In the genomic region with DNA sequence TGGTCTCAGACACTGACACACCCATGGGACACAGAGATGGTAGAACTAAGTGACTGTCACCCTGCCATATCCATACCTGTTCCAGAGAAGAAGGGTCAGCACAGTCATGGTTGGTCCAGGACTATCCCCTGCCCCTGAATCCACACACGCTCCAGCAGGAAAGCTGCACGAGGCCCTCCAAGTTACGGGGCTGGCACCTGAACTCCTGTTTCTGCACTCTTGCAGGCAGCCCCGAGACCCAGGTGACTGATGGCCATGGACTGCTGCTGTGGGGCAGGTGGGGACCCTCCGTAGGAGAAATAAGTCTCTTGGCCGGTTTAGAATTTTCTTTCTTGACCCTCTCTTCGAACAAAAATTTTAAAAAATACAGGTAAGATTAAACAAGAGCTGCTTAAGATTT, we compare ENCODE assay signal across 26 cellular contexts. TPM values are rescaled to one million over a fixed set of nuclear protein-coding genes. Genes with fewer than 3 reads are reported as not detected.
A peak's percentile ranks its signal among the peaks of the same experiment; 100 is the strongest.
DNase-seq lines count a peak whose midpoint lies in the region; ATAC-seq and TF ChIP-seq lines count a peak whose summit lies in the region.
"Had no signal": no experiment of that assay in that cellular context is flagged by ENCODE, and none has a peak within 500 bp of the region (broad histone marks: within the 10 kb centered on the region; RNA-seq: fewer than 3 reads in every experiment).

No MANE protein-coding gene starts in this region.

- BruUV-seq in Panc1 (replicated peaks; lab: Mats Ljungman, UMichigan): TSS peak; percentile 67

- intact Hi-C loops in Panc1 (cut with micrococcal nuclease; ENCODE audit: unreplicated experiment): no loop called here
- intact Hi-C loops in posterior vena cava (cut with DNase I): no loop called here
- intact Hi-C loops in esophagus squamous epithelium (cut with DNase I): no loop called here
- intact Hi-C loops in esophagus muscularis mucosa (cut with DNase I): no loop called here

- peak; percentile 20 for DNase-seq in activated CD8-positive, alpha-beta memory T cell treated with anti-CD3 and anti-CD28 coated beads, Interleukin-2, amount 50 U/mL, for 48 hours
- DNase-seq in activated CD8-positive, alpha-beta memory T cell treated with anti-CD3 and anti-CD28 coated beads, Interleukin-2, amount 50 U/mL, for 4 hours: no peak
- DNase-seq in Panc1 (ENCODE audit: low read depth, low spot score): no peak
- DNase-seq in posterior vena cava (ENCODE audit: low spot score): peak; percentile 55
- no peak for DNase-seq in dedifferentiated amniotic fluid mesenchymal stem cell (ENCODE audit: extremely low spot score)
- no peak for DNase-seq in esophagus squamous epithelium (lab: John Stamatoyannopoulos, UW)
- DNase-seq in esophagus muscularis mucosa (ENCODE audit: extremely low spot score): no peak
- DNase-seq: CD4-positive, CD25-positive, alpha-beta regulatory T cell; HFFc6; KG1; MG63; NCI-H2029 treated with DMSO at 0.1 percent for 48 hours; NCI-H446 treated with DMSO at 0.1 percent for 48 hours; NCI-H526; NCI-H82; NK-92 treated with Interleukin-12 subunit alpha and Interleukin-12 subunit beta, amount 100 ng/mL, for 24 hours; PC-9; RPMI8226; SHP77 had no signal

- POLR2A ChIA-PET in Panc1 (lab: Charles Lee): no interaction called here

- TF ChIP-seq EP300 in esophagus muscularis mucosa (IDR thresholded peaks at IDR 0.05): no peak

- CTCF ChIA-PET in Panc1 (lab: Charles Lee): no interaction called here

- TF ChIP-seq CTCF in Panc1 (IDR thresholded peaks at IDR 0.05): no peak
- no peak for TF ChIP-seq CTCF in esophagus squamous epithelium (IDR thresholded peaks at IDR 0.05)
- TF ChIP-seq CTCF in esophagus muscularis mucosa (IDR thresholded peaks at IDR 0.05): no peak

- H3K27me3 ChIP-seq in Panc1 (ENCODE audit: control insufficient read depth, insufficient read depth, low read length) (no peaks in the 10 kb centered on the region), esophagus squamous epithelium (peaks cover 0 to 15% (median 0%) of the 10 kb centered on the region in 4 donors), esophagus muscularis mucosa (no peaks in the 10 kb centered on the region)
- H3K27me3 ChIP-seq: BLaER1, MG63 had no signal

- H3K36me3 ChIP-seq in Panc1 (ENCODE audit: control insufficient read depth, insufficient read depth, low read length) (peaks cover 2% of the 10 kb centered on the region; the same call in 1 of the 2 replicates), esophagus squamous epithelium (no peaks in the 10 kb centered on the region), esophagus muscularis mucosa (peaks cover 0 to 22% (median 6%) of the 10 kb centered on the region in 4 donors)
- H3K36me3 ChIP-seq: BLaER1, MG63 had no signal

- TF ChIP-seq POLR2A in esophagus squamous epithelium (IDR thresholded peaks at IDR 0.05) (no peak), esophagus muscularis mucosa (IDR thresholded peaks at IDR 0.05; ENCODE audit: low read depth) (no peak)

- H3K27ac ChIP-seq in Panc1 (ENCODE audit: low read length): no peak overlapping the region
- peak overlapping the region; percentile 92 for H3K27ac ChIP-seq in cingulate gyrus (ENCODE audit: low read depth, low read length)
- H3K27ac ChIP-seq in esophagus squamous epithelium: no peak overlapping the region
- no peak overlapping the region for H3K27ac ChIP-seq in esophagus muscularis mucosa (replicated peaks in 1 of 4)
- H3K27ac ChIP-seq: BLaER1, PC-9 had no signal

- ATAC-seq in Panc1: no peak
- ATAC-seq: GM23338 had no signal

- no peaks in the 10 kb centered on the region for H3K4me1 ChIP-seq in Panc1 (ENCODE audit: control insufficient read depth, insufficient read depth, low read length)
- no peaks in the 10 kb centered on the region for H3K4me1 ChIP-seq in esophagus squamous epithelium
- no peaks in the 10 kb centered on the region for H3K4me1 ChIP-seq in esophagus muscularis mucosa
- H3K4me1 ChIP-seq: HAP-1 had no signal

- H3K9me3 ChIP-seq in Panc1 (ENCODE audit: control insufficient read depth, insufficient read depth, low read depth, low read length): no peaks in the 10 kb centered on the region
- H3K9me3 ChIP-seq in esophagus squamous epithelium: no peaks in the 10 kb centered on the region
- no peaks in the 10 kb centered on the region for H3K9me3 ChIP-seq in esophagus muscularis mucosa
- H3K9me3 ChIP-seq: BLaER1, HAP-1, MG63 had no signal

- H3K4me3 ChIP-seq in Panc1 (ENCODE audit: low read depth in 2 of 2, low read length in 2 of 2) (no peak overlapping the region), esophagus squamous epithelium (no peak overlapping the region), esophagus muscularis mucosa (no peak overlapping the region)
- H3K4me3 ChIP-seq: BLaER1, GM23338, HAP-1, MG63, PC-9 had no signal

- in situ Hi-C loops in Panc1 (cut with HindIII; ENCODE audit: low pct_unique_long_range_greater_than_20kb, low sequenced_read_pairs): no loop called here

- 98 to 100% methylated on average over 1 to 6 of the region's 7 CpGs for WGBS in esophagus squamous epithelium, 2 donors
- WGBS in esophagus muscularis mucosa: 89% methylated on average over 5 of the region's 7 CpGs

RNA-seq across cellular contexts. Expression of gene CHDH, which starts 30.6 kb away (rescaled TPM):
- 24.1 TPM for total RNA-seq in Panc1 (2021; ENCODE audit: unreplicated experiment)
- 21.0 TPM for polyA plus RNA-seq in Panc1 (2012; ENCODE audit: insufficient read length)
- total RNA-seq in posterior vena cava: 1 to 10 TPM; 2.0 to 3.7 TPM
- 1 to 10 TPM in 2 of 4 donors, under 1 TPM in 2; 0.92 to 2.1 (median 1.2) TPM for total RNA-seq in esophagus squamous epithelium
- 1 to 10 TPM in 2 of 4 donors, under 1 TPM in 2; 0.42 to 3.2 (median 1.7) TPM for total RNA-seq in esophagus muscularis mucosa
- total RNA-seq: HFFc6, HT1080, PC-9 had no signal

RNA-seq across cellular contexts. Expression of gene IL17RB, which starts 30.7 kb away (rescaled TPM):
- total RNA-seq in Panc1 (2021; ENCODE audit: unreplicated experiment) (15.9 TPM), posterior vena cava (under 1 TPM; 0.33 to 0.46 TPM), esophagus squamous epithelium (under 1 TPM; 0.23 to 0.66 (median 0.52) TPM), esophagus muscularis mucosa (under 1 TPM in 3 of 4 donors, not detected in 1; 0.52 to 0.83 (median 0.63) TPM)
- 10.6 TPM for polyA plus RNA-seq in Panc1 (2012; ENCODE audit: insufficient read length)
- total RNA-seq: A172, HFFc6, HT1080, PC-9, SK-MEL-5 had no signal

Comparison
In these comparisons a context has a peak if more than half of its experiments do, and no peak if none do; other contexts are left out.
1. DNase-seq: peak in activated CD8-positive, alpha-beta memory T cell treated with anti-CD3 and anti-CD28 coated beads, Interleukin-2, amount 50 U/mL, for 48 hours (single experiment) and posterior vena cava (single experiment); none in activated CD8-positive, alpha-beta memory T cell treated with anti-CD3 and anti-CD28 coated beads, Interleukin-2, amount 50 U/mL, for 4 hours (single experiment), Panc1 (single experiment), dedifferentiated amniotic fluid mesenchymal stem cell (single experiment), esophagus squamous epithelium (single experiment) and esophagus muscularis mucosa (single experiment).